Comparison of ENCODE assay signal across 8 cellular contexts in genomic region chr7:38311329-38311937, GRCh38.
DNase-seq lines count a peak whose midpoint lies in the region; ATAC-seq and TF ChIP-seq lines count a peak whose summit lies in the region.

No MANE protein-coding gene starts in this region.

- no peak for TF ChIP-seq CTCF in SK-N-SH (IDR thresholded peaks at IDR 0.05)
- TF ChIP-seq CTCF in VCaP (conservative IDR thresholded peaks at IDR 0.05): no peak
- TF ChIP-seq CTCF in right atrium auricular region (IDR thresholded peaks at IDR 0.05): no peak
- TF ChIP-seq CTCF in stomach (IDR thresholded peaks at IDR 0.05): no peak
- TF ChIP-seq CTCF in RWPE1 (conservative IDR thresholded peaks at IDR 0.05; ENCODE audit: low read depth): no peak

- no peaks in the 10 kb centered on the region; the same call in 1 of the 2 replicates for H3K27me3 ChIP-seq in SK-N-SH (ENCODE audit: insufficient read depth)
- no peaks in the 10 kb centered on the region for H3K27me3 ChIP-seq in right atrium auricular region
- peaks cover 0 to 7% (median 5%) of the 10 kb centered on the region in 3 donors for H3K27me3 ChIP-seq in stomach

- POLR2A ChIA-PET in SK-N-SH (lab: Yijun Ruan, JAX) (no interaction called here), RWPE1 (lab: Yijun Ruan, JAX; ENCODE audit: low non-redundant PET) (no interaction called here)

- no peaks in the 10 kb centered on the region for H3K79me2 ChIP-seq in SK-N-SH (ENCODE audit: insufficient read depth)

- H3K4me1 ChIP-seq in SK-N-SH (ENCODE audit: control insufficient read depth in 1 of 2, insufficient read depth in 2 of 2, low read depth in 1 of 2, low read length in 1 of 2) (peaks cover 0 to 11% of the 10 kb centered on the region in 2 experiments; a peak in 3 of 4 replicates), right atrium auricular region (peaks cover 0 to 7% of the 10 kb centered on the region in 2 donors), stomach (peaks cover 0 to 24% (median 10%) of the 10 kb centered on the region in 4 donors)

- CTCF ChIA-PET in SK-N-SH (lab: Yijun Ruan, JAX): interaction anchor here (0.8 to 4.5 kb wide), 7 partner anchors 16 to 158 kb away, joined by 3 to 25 read pairs (median 3); no protein-coding TSS in a partner anchor
- CTCF ChIA-PET in RWPE1 (lab: Yijun Ruan, JAX): interaction anchor here (0.6 to 1.2 kb wide), 5 partner anchors 12 to 282 kb away, joined by 3 to 5 read pairs (median 4); no protein-coding TSS in a partner anchor

- H3F3A ChIP-seq in SK-N-SH (replicated peaks; ENCODE audit: insufficient read depth): no peaks in the 10 kb centered on the region

- no peak for TF ChIP-seq RAD21 in SK-N-SH (IDR thresholded peaks at IDR 0.05; ENCODE audit: low read length)

- no peaks in the 10 kb centered on the region for H3K9me2 ChIP-seq in SK-N-SH

- H3K4me3 ChIP-seq in SK-N-SH (ENCODE audit: low read depth in 2 of 2, low read length in 1 of 2) (no peak overlapping the region), right atrium auricular region (peak overlapping the region; percentile 46 to 58), stomach (peak overlapping the region; percentile 38 to 54 (median 48))

- H2AFZ ChIP-seq in SK-N-SH (ENCODE audit: low read depth): 0 out of 2 replicates have a peak overlapping the region, but pooled peaks have one; percentile 50

- TF ChIP-seq EP300 in SK-N-SH (IDR thresholded peaks at IDR 0.05; ENCODE audit: borderline replicate concordance in 1 of 2, low read depth in 1 of 2, low read length in 1 of 2) (no peak), stomach (IDR thresholded peaks at IDR 0.05) (no peak)

- intact Hi-C loops in stomach (cut with DNase I; ENCODE audit: low total_unique reads): no loop called here

- peak; percentile 65 for DNase-seq in SK-N-SH
- no peak for DNase-seq in right atrium auricular region (ENCODE audit: low spot score)
- DNase-seq in stomach: no peak
- no peak for DNase-seq in RWPE1 (ENCODE audit: low spot score)

- no peak for ATAC-seq in SK-N-SH treated with all-trans-retinoic acid at 6 μM for 48 hours
- peak; percentile 66 for ATAC-seq in HG02610 (IDR thresholded peaks at IDR 0.05; ENCODE audit: unreplicated experiment)
- ATAC-seq in HG02970 (IDR thresholded peaks at IDR 0.05; ENCODE audit: low FRiP score, unreplicated experiment): no peak

- no peaks in the 10 kb centered on the region for H3K9me3 ChIP-seq in SK-N-SH
- H3K9me3 ChIP-seq in right atrium auricular region: no peaks in the 10 kb centered on the region
- H3K9me3 ChIP-seq in stomach: no peaks in the 10 kb centered on the region

- no peak for TF ChIP-seq POLR2A in stomach (IDR thresholded peaks at IDR 0.05)

- H3K9ac ChIP-seq in SK-N-SH: no peak overlapping the region

- WGBS in SK-N-SH (ENCODE audit: low lambda C conversion rate): 51% methylated on average over 25 of the region's 38 CpGs
- WGBS in stomach, 5 donors: 16 to 30% (median 20%) methylated on average over 13 to 38 of the region's 38 CpGs

- H3K36me3 ChIP-seq in SK-N-SH (replicated peaks in 1 of 2; ENCODE audit: control insufficient read depth in 1 of 2, insufficient read depth in 2 of 2, low read length in 1 of 2) (no peaks in the 10 kb centered on the region), right atrium auricular region (no peaks in the 10 kb centered on the region), stomach (no peaks in the 10 kb centered on the region)

- H4K20me1 ChIP-seq in SK-N-SH (ENCODE audit: insufficient read depth): no peaks in the 10 kb centered on the region

- H3K27ac ChIP-seq in SK-N-SH (ENCODE audit: low read depth in 2 of 2, low read length in 1 of 2) (no peak overlapping the region), VCaP (peak overlapping the region; percentile 100), right atrium auricular region (no peak overlapping the region), stomach (peak overlapping the region in 4 of 5 donors; percentile 36 to 63 (median 44)), RWPE1 (no peak overlapping the region)

- H3K4me2 ChIP-seq in SK-N-SH: no peak overlapping the region

TF ChIP-seq in SK-N-SH, 30 proteins besides CTCF, POLR2A, EP300 and RAD21:
- TF ChIP-seq EZH2phosphoT487 (IDR thresholded peaks at IDR 0.05; ENCODE audit: borderline replicate concordance, low read depth) (no peak), TEAD4 (IDR thresholded peaks at IDR 0.05; ENCODE audit: borderline replicate concordance, insufficient read depth) (no peak), RFX5 (IDR thresholded peaks at IDR 0.05; ENCODE audit: low read length) (no peak), PBX3 (IDR thresholded peaks at IDR 0.05) (no peak), NFIC (IDR thresholded peaks at IDR 0.05; ENCODE audit: borderline replicate concordance) (no peak), SMC3 (IDR thresholded peaks at IDR 0.05; ENCODE audit: low read depth, low read length) (no peak), FOXJ3 (CRISPR knock-in tag; IDR thresholded peaks at IDR 0.05) (no peak), JUND (IDR thresholded peaks at IDR 0.05) (no peak), GATA2 (CRISPR knock-in tag; IDR thresholded peaks at IDR 0.05) (no peak), SIN3A (IDR thresholded peaks at IDR 0.05; ENCODE audit: borderline replicate concordance, low read depth, low read length) (no peak)
- TF ChIP-seq, protein P1, sequence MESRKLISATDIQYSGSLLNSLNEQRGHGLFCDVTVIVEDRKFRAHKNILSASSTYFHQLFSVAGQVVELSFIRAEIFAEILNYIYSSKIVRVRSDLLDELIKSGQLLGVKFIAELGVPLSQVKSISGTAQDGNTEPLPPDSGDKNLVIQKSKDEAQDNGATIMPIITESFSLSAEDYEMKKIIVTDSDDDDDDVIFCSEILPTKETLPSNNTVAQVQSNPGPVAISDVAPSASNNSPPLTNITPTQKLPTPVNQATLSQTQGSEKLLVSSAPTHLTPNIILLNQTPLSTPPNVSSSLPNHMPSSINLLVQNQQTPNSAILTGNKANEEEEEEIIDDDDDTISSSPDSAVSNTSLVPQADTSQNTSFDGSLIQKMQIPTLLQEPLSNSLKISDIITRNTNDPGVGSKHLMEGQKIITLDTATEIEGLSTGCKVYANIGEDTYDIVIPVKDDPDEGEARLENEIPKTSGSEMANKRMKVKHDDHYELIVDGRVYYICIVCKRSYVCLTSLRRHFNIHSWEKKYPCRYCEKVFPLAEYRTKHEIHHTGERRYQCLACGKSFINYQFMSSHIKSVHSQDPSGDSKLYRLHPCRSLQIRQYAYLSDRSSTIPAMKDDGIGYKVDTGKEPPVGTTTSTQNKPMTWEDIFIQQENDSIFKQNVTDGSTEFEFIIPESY (IDR thresholded peaks at IDR 0.05; ENCODE audit: borderline replicate concordance, low read depth): no peak

TF ChIP-seq in SK-N-SH treated with all-trans-retinoic acid at 6 μM for 48 hours, 23 proteins besides CTCF, POLR2A, EP300 and RAD21 (continues in another document):
- TF ChIP-seq ZNF70 (CRISPR knock-in tag; IDR thresholded peaks at IDR 0.05): no peak
- TF ChIP-seq TCF4 (CRISPR knock-in tag; IDR thresholded peaks at IDR 0.05; ENCODE audit: borderline replicate concordance): no peak
- TF ChIP-seq ZFP30 (CRISPR knock-in tag; IDR thresholded peaks at IDR 0.05): no peak
- no peak for TF ChIP-seq CSRNP3 (CRISPR knock-in tag; IDR thresholded peaks at IDR 0.05)
- TF ChIP-seq PPARA (CRISPR knock-in tag; IDR thresholded peaks at IDR 0.05; ENCODE audit: borderline replicate concordance): no peak
- TF ChIP-seq ESRRG (CRISPR knock-in tag; IDR thresholded peaks at IDR 0.05): no peak
- TF ChIP-seq BACH2 (CRISPR knock-in tag; IDR thresholded peaks at IDR 0.05; ENCODE audit: borderline replicate concordance): no peak
- TF ChIP-seq GLIS3 (CRISPR knock-in tag; IDR thresholded peaks at IDR 0.05): no peak
- TF ChIP-seq ZFP3 (CRISPR knock-in tag; IDR thresholded peaks at IDR 0.05): no peak
- no peak for TF ChIP-seq CSDC2 (CRISPR knock-in tag; IDR thresholded peaks at IDR 0.05)
- TF ChIP-seq ZNF565 (CRISPR knock-in tag; conservative IDR thresholded peaks at IDR 0.05; ENCODE audit: low read depth): no peak
- TF ChIP-seq TOX (CRISPR knock-in tag; IDR thresholded peaks at IDR 0.05; ENCODE audit: borderline replicate concordance): no peak
- no peak for TF ChIP-seq SNAI2 (CRISPR knock-in tag; IDR thresholded peaks at IDR 0.05)
- TF ChIP-seq, protein P2, sequence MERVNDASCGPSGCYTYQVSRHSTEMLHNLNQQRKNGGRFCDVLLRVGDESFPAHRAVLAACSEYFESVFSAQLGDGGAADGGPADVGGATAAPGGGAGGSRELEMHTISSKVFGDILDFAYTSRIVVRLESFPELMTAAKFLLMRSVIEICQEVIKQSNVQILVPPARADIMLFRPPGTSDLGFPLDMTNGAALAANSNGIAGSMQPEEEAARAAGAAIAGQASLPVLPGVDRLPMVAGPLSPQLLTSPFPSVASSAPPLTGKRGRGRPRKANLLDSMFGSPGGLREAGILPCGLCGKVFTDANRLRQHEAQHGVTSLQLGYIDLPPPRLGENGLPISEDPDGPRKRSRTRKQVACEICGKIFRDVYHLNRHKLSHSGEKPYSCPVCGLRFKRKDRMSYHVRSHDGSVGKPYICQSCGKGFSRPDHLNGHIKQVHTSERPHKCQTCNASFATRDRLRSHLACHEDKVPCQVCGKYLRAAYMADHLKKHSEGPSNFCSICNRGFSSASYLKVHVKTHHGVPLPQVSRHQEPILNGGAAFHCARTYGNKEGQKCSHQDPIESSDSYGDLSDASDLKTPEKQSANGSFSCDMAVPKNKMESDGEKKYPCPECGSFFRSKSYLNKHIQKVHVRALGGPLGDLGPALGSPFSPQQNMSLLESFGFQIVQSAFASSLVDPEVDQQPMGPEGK (CRISPR knock-in tag; IDR thresholded peaks at IDR 0.05; ENCODE audit: borderline replicate concordance): no peak

Comparison
In these comparisons a context has a peak if more than half of its experiments do, and no peak if none do; other contexts are left out.
1. H3K27ac ChIP-seq: peak in VCaP (single experiment) and stomach (4 of 5); none in SK-N-SH (0 of 2), right atrium auricular region (0 of 2) and RWPE1 (single experiment).
2. H3K4me3 ChIP-seq: peak in right atrium auricular region (2 of 2) and stomach (4 of 4); none in SK-N-SH (0 of 2).